Comparison of ENCODE assay signal across 15 cellular contexts in genomic region chrX:30495468-30495867, GRCh38.
"Had no signal": no experiment of that assay in that cellular context is flagged by ENCODE, and none has a peak within 500 bp of the region (broad histone marks: within the 10 kb centered on the region; RNA-seq: fewer than 3 reads in every experiment).

No MANE protein-coding gene starts in this region.

- H3K4me3 ChIP-seq: colonic mucosa, hepatocyte, prostate gland, right lobe of liver had no signal

- H3K9me3 ChIP-seq: colonic mucosa, prostate gland, right lobe of liver had no signal

- H3K36me3 ChIP-seq: colonic mucosa, prostate gland, right lobe of liver had no signal

- DNase-seq: activated B cell treated with CpG ODN at 0.5 μM for 24 hours; activated CD4-positive, alpha-beta T cell treated with anti-CD3 and anti-CD28 coated beads, Interleukin-2, amount 10 ng/mL, durations not matched to agents 7 days and 5 days; activated CD8-positive, alpha-beta memory T cell treated with anti-CD3 and anti-CD28 coated beads for 24 hours; activated naive CD4-positive, alpha-beta T cell treated with anti-CD3 and anti-CD28 coated beads for 36 hours; colonic mucosa; kidney; left ventricle myocardium superior; mesenchymal stem cell; occipital lobe; right lobe of liver; trophoblast cell had no signal

- H3K27ac ChIP-seq: colonic mucosa, hepatocyte, prostate gland, right lobe of liver had no signal

- H3K27me3 ChIP-seq: colonic mucosa, hepatocyte, right lobe of liver had no signal

- ATAC-seq: left ventricle myocardium superior; natural killer cell treated with Interleukin-12 subunit alpha and Interleukin-12 subunit beta and Interleukin-15 and Interleukin-18, amount 100 ng/mL, for 72 hours; right lobe of liver; stimulated activated memory B cell treated with anti-CD40 and anti-IgM and Interleukin-4, amounts not matched to agents 10 μg/mL and 1 μg/mL and 100 μg/mL, for 72 hours had no signal

- H3K4me1 ChIP-seq: colonic mucosa, prostate gland, right lobe of liver had no signal
